1 cellular context compared by ENCODE assay signal in the genomic region with DNA sequence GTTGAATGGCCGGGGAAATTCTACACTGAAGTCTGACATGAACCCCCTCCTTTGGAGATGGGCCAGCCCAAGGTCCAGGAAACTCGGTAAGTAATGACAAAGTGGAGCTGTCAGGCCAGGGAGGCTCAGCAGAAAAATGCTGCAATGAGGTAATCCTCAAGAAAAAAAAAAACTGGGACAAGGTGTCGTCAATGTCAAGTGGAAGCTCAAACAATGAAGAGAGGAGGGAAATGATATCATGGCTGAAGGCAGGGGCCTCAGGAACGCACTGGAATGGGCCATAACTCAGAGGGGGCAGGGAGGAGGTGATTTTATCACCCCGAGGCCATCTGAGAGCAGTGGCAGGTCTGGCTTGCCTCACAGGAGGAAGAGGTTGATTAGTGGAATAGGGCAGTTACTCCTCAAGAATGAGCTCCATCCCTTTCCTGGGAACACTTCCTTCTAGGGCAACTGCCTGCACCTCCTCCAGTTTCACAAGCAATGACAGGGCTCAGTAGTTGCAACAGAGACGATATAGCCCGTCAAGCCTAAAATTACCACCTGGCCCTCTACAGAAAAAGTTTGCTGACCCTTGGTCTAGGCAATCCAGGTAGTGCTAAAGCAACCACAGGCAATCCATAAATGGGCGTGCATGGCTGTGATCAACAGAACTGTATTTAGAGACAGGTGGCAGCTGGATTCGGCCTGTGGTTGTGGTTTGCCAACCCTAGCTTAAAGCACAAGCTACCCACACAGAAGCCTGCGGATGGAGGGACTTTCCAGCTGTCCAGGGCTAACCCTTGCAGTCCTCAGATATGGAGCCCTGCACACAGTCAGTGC.
TF ChIP-seq lines count a peak whose summit lies in the region.

No MANE protein-coding gene starts in this region.

TF ChIP-seq in K562, 482 proteins besides CTCF, POLR2A, EP300 and RAD21 (continued from another document):
- TF ChIP-seq, protein P1, sequence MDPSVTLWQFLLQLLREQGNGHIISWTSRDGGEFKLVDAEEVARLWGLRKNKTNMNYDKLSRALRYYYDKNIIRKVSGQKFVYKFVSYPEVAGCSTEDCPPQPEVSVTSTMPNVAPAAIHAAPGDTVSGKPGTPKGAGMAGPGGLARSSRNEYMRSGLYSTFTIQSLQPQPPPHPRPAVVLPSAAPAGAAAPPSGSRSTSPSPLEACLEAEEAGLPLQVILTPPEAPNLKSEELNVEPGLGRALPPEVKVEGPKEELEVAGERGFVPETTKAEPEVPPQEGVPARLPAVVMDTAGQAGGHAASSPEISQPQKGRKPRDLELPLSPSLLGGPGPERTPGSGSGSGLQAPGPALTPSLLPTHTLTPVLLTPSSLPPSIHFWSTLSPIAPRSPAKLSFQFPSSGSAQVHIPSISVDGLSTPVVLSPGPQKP (CRISPR knock-in tag; IDR thresholded peaks at IDR 0.05), result no peak
- TF ChIP-seq TARDBP (IDR thresholded peaks at IDR 0.05) (no peak), CBX3 (IDR thresholded peaks at IDR 0.05; ENCODE audit: borderline replicate concordance in 1 of 2, low read length in 2 of 2) (no peak), GATAD2A (IDR thresholded peaks at IDR 0.05) (no peak), ZNF644 (tag; IDR thresholded peaks at IDR 0.05; ENCODE audit: low read depth) (no peak), SRSF3 (IDR thresholded peaks at IDR 0.05; ENCODE audit: insufficient read depth, low read length) (no peak), SMARCB1 (IDR thresholded peaks at IDR 0.05; ENCODE audit: insufficient read length, low read depth) (no peak), JUND (IDR thresholded peaks at IDR 0.05; ENCODE audit: borderline replicate concordance, low read depth, low read length) (peak; percentile 67), JUND (tag; IDR thresholded peaks at IDR 0.05; ENCODE audit: borderline replicate concordance, low read depth, low read length) (peak; percentile 40; the same call in 1 of the 3 replicates), ZC3H4 (CRISPR knock-in tag; IDR thresholded peaks at IDR 0.05; ENCODE audit: borderline replicate concordance) (no peak), SLC30A9 (CRISPR knock-in tag; IDR thresholded peaks at IDR 0.05) (no peak), NELFE (IDR thresholded peaks at IDR 0.05; ENCODE audit: insufficient read depth, insufficient read length) (no peak), KAT8 (IDR thresholded peaks at IDR 0.05; ENCODE audit: low read depth) (no peak), ZNF589 (CRISPR knock-in tag; IDR thresholded peaks at IDR 0.05; ENCODE audit: low read depth) (no peak), HNRNPH1 (optimal IDR thresholded peaks at IDR 0.05; ENCODE audit: low read depth, low read length) (no peak), ARNT (IDR thresholded peaks at IDR 0.05) (no peak), ZEB2 (IDR thresholded peaks at IDR 0.05) (no peak), FOXA1 (IDR thresholded peaks at IDR 0.05; ENCODE audit: borderline replicate concordance) (no peak), EZH2 (IDR thresholded peaks at IDR 0.05; ENCODE audit: borderline replicate concordance, low read depth, low read length) (no peak), RBM22 (IDR thresholded peaks at IDR 0.05; ENCODE audit: low read depth, low read length, poor library complexity, severe bottlenecking) (no peak), SMAD3 (CRISPR knock-in tag; conservative IDR thresholded peaks at IDR 0.05) (no peak), PTRF (tag; IDR thresholded peaks at IDR 0.05) (no peak), GATAD2B (IDR thresholded peaks at IDR 0.05; ENCODE audit: borderline replicate concordance) (no peak), ELF4 (CRISPR knock-in tag; IDR thresholded peaks at IDR 0.05) (no peak), SREBF1 (IDR thresholded peaks at IDR 0.05; ENCODE audit: borderline replicate concordance, low read depth, low read length) (no peak), ZNF384 (IDR thresholded peaks at IDR 0.05; ENCODE audit: low read depth, low read length) (peak; percentile 92), CEBPG (CRISPR knock-in tag; IDR thresholded peaks at IDR 0.05) (no peak), CEBPG (tag; conservative IDR thresholded peaks at IDR 0.05 in 1 of 2, IDR thresholded peaks at IDR 0.05 in 1 of 2) (0 out of 4 replicates have a peak, but pooled peaks of 1 of the 2 experiments have one; percentile 14), MCM3 (IDR thresholded peaks at IDR 0.05) (no peak), PURB (CRISPR knock-in tag; IDR thresholded peaks at IDR 0.05; ENCODE audit: low read depth) (no peak), TSC22D4 (tag; IDR thresholded peaks at IDR 0.05) (no peak)
- TF ChIP-seq, protein P2, sequence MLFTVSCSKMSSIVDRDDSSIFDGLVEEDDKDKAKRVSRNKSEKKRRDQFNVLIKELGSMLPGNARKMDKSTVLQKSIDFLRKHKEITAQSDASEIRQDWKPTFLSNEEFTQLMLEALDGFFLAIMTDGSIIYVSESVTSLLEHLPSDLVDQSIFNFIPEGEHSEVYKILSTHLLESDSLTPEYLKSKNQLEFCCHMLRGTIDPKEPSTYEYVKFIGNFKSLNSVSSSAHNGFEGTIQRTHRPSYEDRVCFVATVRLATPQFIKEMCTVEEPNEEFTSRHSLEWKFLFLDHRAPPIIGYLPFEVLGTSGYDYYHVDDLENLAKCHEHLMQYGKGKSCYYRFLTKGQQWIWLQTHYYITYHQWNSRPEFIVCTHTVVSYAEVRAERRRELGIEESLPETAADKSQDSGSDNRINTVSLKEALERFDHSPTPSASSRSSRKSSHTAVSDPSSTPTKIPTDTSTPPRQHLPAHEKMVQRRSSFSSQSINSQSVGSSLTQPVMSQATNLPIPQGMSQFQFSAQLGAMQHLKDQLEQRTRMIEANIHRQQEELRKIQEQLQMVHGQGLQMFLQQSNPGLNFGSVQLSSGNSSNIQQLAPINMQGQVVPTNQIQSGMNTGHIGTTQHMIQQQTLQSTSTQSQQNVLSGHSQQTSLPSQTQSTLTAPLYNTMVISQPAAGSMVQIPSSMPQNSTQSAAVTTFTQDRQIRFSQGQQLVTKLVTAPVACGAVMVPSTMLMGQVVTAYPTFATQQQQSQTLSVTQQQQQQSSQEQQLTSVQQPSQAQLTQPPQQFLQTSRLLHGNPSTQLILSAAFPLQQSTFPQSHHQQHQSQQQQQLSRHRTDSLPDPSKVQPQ (CRISPR knock-in tag; IDR thresholded peaks at IDR 0.05; ENCODE audit: borderline replicate concordance), result no peak
- TF ChIP-seq, protein P3, sequence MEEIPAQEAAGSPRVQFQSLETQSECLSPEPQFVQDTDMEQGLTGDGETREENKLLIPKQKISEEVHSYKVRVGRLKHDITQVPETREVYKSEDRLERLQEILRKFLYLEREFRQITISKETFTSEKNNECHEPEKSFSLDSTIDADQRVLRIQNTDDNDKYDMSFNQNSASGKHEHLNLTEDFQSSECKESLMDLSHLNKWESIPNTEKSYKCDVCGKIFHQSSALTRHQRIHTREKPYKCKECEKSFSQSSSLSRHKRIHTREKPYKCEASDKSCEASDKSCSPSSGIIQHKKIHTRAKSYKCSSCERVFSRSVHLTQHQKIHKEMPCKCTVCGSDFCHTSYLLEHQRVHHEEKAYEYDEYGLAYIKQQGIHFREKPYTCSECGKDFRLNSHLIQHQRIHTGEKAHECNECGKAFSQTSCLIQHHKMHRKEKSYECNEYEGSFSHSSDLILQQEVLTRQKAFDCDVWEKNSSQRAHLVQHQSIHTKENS (CRISPR knock-in tag; IDR thresholded peaks at IDR 0.05), result no peak
- TF ChIP-seq, protein P4, sequence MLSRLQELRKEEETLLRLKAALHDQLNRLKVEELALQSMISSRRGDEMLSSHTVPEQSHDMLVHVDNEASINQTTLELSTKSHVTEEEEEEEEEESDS (CRISPR knock-in tag; IDR thresholded peaks at IDR 0.05), result no peak
- TF ChIP-seq, protein P5, sequence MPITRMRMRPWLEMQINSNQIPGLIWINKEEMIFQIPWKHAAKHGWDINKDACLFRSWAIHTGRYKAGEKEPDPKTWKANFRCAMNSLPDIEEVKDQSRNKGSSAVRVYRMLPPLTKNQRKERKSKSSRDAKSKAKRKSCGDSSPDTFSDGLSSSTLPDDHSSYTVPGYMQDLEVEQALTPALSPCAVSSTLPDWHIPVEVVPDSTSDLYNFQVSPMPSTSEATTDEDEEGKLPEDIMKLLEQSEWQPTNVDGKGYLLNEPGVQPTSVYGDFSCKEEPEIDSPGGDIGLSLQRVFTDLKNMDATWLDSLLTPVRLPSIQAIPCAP (CRISPR knock-in tag; IDR thresholded peaks at IDR 0.05; ENCODE audit: borderline replicate concordance), result no peak
- TF ChIP-seq, protein P6, sequence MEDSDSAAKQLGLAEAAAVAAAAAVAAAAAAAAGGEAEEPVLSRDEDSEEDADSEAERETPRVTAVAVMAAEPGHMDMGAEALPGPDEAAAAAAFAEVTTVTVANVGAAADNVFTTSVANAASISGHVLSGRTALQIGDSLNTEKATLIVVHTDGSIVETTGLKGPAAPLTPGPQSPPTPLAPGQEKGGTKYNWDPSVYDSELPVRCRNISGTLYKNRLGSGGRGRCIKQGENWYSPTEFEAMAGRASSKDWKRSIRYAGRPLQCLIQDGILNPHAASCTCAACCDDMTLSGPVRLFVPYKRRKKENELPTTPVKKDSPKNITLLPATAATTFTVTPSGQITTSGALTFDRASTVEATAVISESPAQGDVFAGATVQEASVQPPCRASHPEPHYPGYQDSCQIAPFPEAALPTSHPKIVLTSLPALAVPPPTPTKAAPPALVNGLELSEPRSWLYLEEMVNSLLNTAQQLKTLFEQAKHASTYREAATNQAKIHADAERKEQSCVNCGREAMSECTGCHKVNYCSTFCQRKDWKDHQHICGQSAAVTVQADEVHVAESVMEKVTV (CRISPR knock-in tag; IDR thresholded peaks at IDR 0.05), result no peak
- TF ChIP-seq, protein P7, sequence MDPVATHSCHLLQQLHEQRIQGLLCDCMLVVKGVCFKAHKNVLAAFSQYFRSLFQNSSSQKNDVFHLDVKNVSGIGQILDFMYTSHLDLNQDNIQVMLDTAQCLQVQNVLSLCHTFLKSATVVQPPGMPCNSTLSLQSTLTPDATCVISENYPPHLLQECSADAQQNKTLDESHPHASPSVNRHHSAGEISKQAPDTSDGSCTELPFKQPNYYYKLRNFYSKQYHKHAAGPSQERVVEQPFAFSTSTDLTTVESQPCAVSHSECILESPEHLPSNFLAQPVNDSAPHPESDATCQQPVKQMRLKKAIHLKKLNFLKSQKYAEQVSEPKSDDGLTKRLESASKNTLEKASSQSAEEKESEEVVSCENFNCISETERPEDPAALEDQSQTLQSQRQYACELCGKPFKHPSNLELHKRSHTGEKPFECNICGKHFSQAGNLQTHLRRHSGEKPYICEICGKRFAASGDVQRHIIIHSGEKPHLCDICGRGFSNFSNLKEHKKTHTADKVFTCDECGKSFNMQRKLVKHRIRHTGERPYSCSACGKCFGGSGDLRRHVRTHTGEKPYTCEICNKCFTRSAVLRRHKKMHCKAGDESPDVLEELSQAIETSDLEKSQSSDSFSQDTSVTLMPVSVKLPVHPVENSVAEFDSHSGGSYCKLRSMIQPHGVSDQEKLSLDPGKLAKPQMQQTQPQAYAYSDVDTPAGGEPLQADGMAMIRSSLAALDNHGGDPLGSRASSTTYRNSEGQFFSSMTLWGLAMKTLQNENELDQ (CRISPR knock-in tag; IDR thresholded peaks at IDR 0.05; ENCODE audit: borderline replicate concordance), result no peak
TF ChIP-seq in K562: peak in this region for 34.
